ENCODE assay signal across 9 cellular contexts in the genomic region with DNA sequence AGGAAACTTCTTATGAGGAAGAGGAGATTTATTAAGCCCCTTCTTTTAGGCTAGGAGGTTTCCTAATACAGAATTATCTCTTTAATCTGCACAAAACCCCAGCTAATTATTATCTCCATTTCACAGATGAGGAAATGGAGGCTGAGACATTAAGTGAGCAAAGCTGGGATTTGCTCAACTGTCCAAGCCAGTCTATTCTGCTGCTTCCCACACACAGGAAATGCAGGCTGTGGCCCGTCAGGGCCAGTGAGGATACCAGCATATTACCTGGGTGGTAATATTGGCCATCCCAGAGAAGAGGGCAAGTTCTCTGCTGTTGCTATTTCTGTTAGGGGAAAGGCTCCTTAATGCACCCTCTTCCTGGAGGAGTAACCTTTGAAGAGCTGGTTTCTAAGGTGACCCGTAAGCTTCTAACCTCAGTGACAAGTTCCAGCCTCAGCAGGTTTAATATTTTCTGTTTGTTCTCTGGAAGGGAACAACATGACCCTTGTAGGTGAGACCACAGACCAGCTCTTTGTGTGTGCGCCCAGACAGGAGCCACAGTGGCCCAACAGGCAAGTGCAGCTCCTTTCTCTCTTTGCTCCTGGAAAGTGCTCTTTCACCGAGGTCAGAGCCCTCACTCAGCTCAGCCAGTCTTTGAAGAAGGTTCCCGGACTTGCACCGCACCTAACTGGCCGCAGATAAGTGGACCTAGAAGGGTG. TPM values are rescaled to one million over a fixed set of nuclear protein-coding genes. Genes with fewer than 3 reads are reported as not detected.
DNase-seq lines count a peak whose midpoint lies in the region; ATAC-seq and TF ChIP-seq lines count a peak whose summit lies in the region.
"Had no signal": no experiment of that assay in that cellular context is flagged by ENCODE, and none has a peak within 500 bp of the region (broad histone marks: within the 10 kb centered on the region; RNA-seq: fewer than 3 reads in every experiment).

No MANE protein-coding gene starts in this region.

- H3K27me3 Mint-ChIP-seq in natural killer cell (ENCODE audit: low read depth in 2 of 2) = no peaks in the 10 kb centered on the region
- H3K27me3 Mint-ChIP-seq in Caco-2 (ENCODE audit: insufficient read depth, unreplicated experiment) = no peaks in the 10 kb centered on the region

- no peaks in the 10 kb centered on the region for H3K9me3 ChIP-seq in Peyer's patch
- no peaks in the 10 kb centered on the region for H3K9me3 ChIP-seq in Caco-2

- no peaks in the 10 kb centered on the region for H3K36me3 ChIP-seq in Peyer's patch
- no peaks in the 10 kb centered on the region for H3K36me3 ChIP-seq in Caco-2 (ENCODE audit: control insufficient read depth, insufficient read depth, low read length)

- TF ChIP-seq CTCF in Peyer's patch (IDR thresholded peaks at IDR 0.05) (no peak), natural killer cell (IDR thresholded peaks at IDR 0.05) (no peak), Caco-2 (IDR thresholded peaks at IDR 0.05; ENCODE audit: insufficient read depth in 1 of 2, low read depth in 1 of 2, low read length in 1 of 2, severe bottlenecking in 1 of 2, unreplicated experiment in 1 of 2) (no peak)

- H3K27ac Mint-ChIP-seq in natural killer cell = peak overlapping the region in 1 of 2 donors; percentile 45
- H3K27ac Mint-ChIP-seq in Caco-2 (ENCODE audit: unreplicated experiment) = no peak overlapping the region

- BruUV-seq in Caco-2 (replicated peaks; lab: Mats Ljungman, UMichigan) = no TSS peak

- intact Hi-C loops in natural killer cell (cut with micrococcal nuclease) (no loop called here), Caco-2 (cut with micrococcal nuclease; ENCODE audit: unreplicated experiment) (no loop called here)

- H3K27me3 ChIP-seq in Peyer's patch (no peaks in the 10 kb centered on the region), Caco-2 (replicated peaks; ENCODE audit: control insufficient read depth, insufficient read depth, low read length) (no peaks in the 10 kb centered on the region)

- POLR2A ChIA-PET in Caco-2 (lab: Charles Lee) = no interaction called here

- peak; percentile 27 for ATAC-seq in GM18858 (IDR thresholded peaks at IDR 0.05; ENCODE audit: unreplicated experiment)
- ATAC-seq in GM21786 (IDR thresholded peaks at IDR 0.05; ENCODE audit: unreplicated experiment) = peak; percentile 26
- peak in 2 of 3 donors; percentile 11 to 26 for ATAC-seq in natural killer cell

- peak overlapping the region; percentile 39 to 81 (median 65) for H3K27ac ChIP-seq in Peyer's patch
- H3K27ac ChIP-seq: SK-N-MC had no signal

- peak; percentile 38 to 61 (median 52) for DNase-seq in Peyer's patch
- DNase-seq in natural killer cell = no peak
- no peak for DNase-seq in activated naive CD4-positive, alpha-beta T cell treated with Interleukin-2 at 50 U/mL for 16 hours
- DNase-seq in DMS53 (lab: John Stamatoyannopoulos, UW) = no peak
- no peak for DNase-seq in Caco-2
- DNase-seq in NCI-H2107 treated with DMSO at 0.1 percent for 48 hours (lab: John Stamatoyannopoulos, UW; ENCODE audit: unreplicated experiment) = no peak

- no peak for TF ChIP-seq POLR2A in Peyer's patch (IDR thresholded peaks at IDR 0.05)

- CTCF ChIA-PET in Caco-2 (lab: Charles Lee) = no interaction called here

- H3K4me1 ChIP-seq in Peyer's patch (peaks cover 0 to 19% (median 10%) of the 10 kb centered on the region in 4 donors), Caco-2 (peaks cover 12% of the 10 kb centered on the region; the same call in 1 of the 2 replicates)

- H3K4me3 ChIP-seq in Peyer's patch (peak overlapping the region; percentile 16 to 39 (median 28)), Caco-2 (ENCODE audit: low read depth, low read length) (no peak overlapping the region)
- H3K4me3 ChIP-seq: SK-N-MC had no signal

- H3K4me3 Mint-ChIP-seq in natural killer cell = peak overlapping the region; percentile 68
- no peak overlapping the region for H3K4me3 Mint-ChIP-seq in Caco-2 (ENCODE audit: unreplicated experiment)

- no peaks in the 10 kb centered on the region for H3K9me3 Mint-ChIP-seq in natural killer cell
- no peaks in the 10 kb centered on the region for H3K9me3 Mint-ChIP-seq in Caco-2 (ENCODE audit: unreplicated experiment)

- H3K36me3 Mint-ChIP-seq in natural killer cell = no peaks in the 10 kb centered on the region
- H3K36me3 Mint-ChIP-seq in Caco-2 (ENCODE audit: insufficient read depth, unreplicated experiment) = no peaks in the 10 kb centered on the region

- H3K4me1 Mint-ChIP-seq in natural killer cell (peaks cover 20 to 21% of the 10 kb centered on the region in 2 donors), Caco-2 (ENCODE audit: low read depth, unreplicated experiment) (peaks cover 5% of the 10 kb centered on the region)

RNA-seq across cellular contexts. Expression of gene TBC1D9, which starts 35.6 kb away (rescaled TPM):
- total RNA-seq in Peyer's patch (10 to 100 TPM; 13.0 to 79.2 (median 19.1) TPM), natural killer cell (1 to 10 TPM; 1.3 to 3.3 (median 2.0) TPM), Caco-2 (2022) (12.5 and 13.6 TPM in 2 replicates)

Comparison
In these comparisons a context has a peak if more than half of its experiments do, and no peak if none do; other contexts are left out.
1. DNase-seq: peak in Peyer's patch (3 of 3); none in natural killer cell (single experiment), activated naive CD4-positive, alpha-beta T cell treated with Interleukin-2 at 50 U/mL for 16 hours (single experiment), DMS53 (single experiment), Caco-2 (0 of 2) and NCI-H2107 treated with DMSO at 0.1 percent for 48 hours (single experiment).
2. Peak in every context shown above with its lines, with median percentiles within 50 percentile points of each other: ATAC-seq.